8 cellular contexts compared by ENCODE assay signal in genomic region chr19:3984908-3985642, GRCh38. TPM values are rescaled to one million over a fixed set of nuclear protein-coding genes. Genes with fewer than 3 reads are reported as not detected.
DNase-seq lines count a peak whose midpoint lies in the region; ATAC-seq and TF ChIP-seq lines count a peak whose summit lies in the region.

TSS of gene EEF2 (minus strand) at chr19:3985463. CDS start at chr19:3985380, 83 bp downstream.

- H3F3A ChIP-seq in Loucy (ENCODE audit: low read depth), result no peaks in the 10 kb centered on the region; the same call in 1 of the 2 replicates

- H3K4me2 ChIP-seq in Loucy (ENCODE audit: low read depth, low read length, poor library complexity, severe bottlenecking), result peak within 1 kb of the TSS; percentile 96

- H3K4me3 ChIP-seq in CD4-positive, alpha-beta memory T cell (ENCODE audit: low read length in 2 of 2), result peak within 1 kb of the TSS; percentile 67 to 93
- H3K4me3 ChIP-seq in Loucy (ENCODE audit: low read length, poor library complexity, severe bottlenecking), result peak within 1 kb of the TSS; percentile 98
- H3K4me3 ChIP-seq in fibroblast of pulmonary artery (replicated peaks; ENCODE audit: low read depth, low read length), result peak within 1 kb of the TSS; percentile 100

- H3K27ac Mint-ChIP-seq in CD4-positive, alpha-beta memory T cell, result peak within 1 kb of the TSS; percentile 94 to 99 (median 97)
- peak within 1 kb of the TSS; percentile 91 to 96 for H3K27ac Mint-ChIP-seq in natural killer cell treated with Interleukin-12 subunit alpha and Interleukin-12 subunit beta and Interleukin-15 and Interleukin-18, amount 100 ng/mL, for 72 hours

- TF ChIP-seq POLR2A in Raji (IDR thresholded peaks at IDR 0.05; ENCODE audit: insufficient read depth, low read depth, low read length), result peak; percentile 99

- intact Hi-C loops in CD4-positive, alpha-beta memory T cell (cut with micrococcal nuclease), result loop anchor here (1.0 to 2.0 kb wide), 4 partner anchors 14 to 222 kb away; partner anchors contain the start of genes ANKRD24, DAPK3, MRPL54 and PIAS4

- POLR2A ChIA-PET in CD4-positive, alpha-beta memory T cell (lab: Charles Lee; ENCODE audit: partially characterized antibody), result interaction anchor here (0.6 to 7.2 kb wide), 26 partner anchors 9 to 358 kb away, joined by 3 to 106 read pairs (median 6); partner anchors contain the start of genes DAPK3, MPND, MRPL54 and PIAS4

- no peaks in the 10 kb centered on the region for H3K9me2 ChIP-seq in Loucy (replicated peaks; ENCODE audit: low read depth, low read length)

- H3K9me3 ChIP-seq in CD4-positive, alpha-beta memory T cell (ENCODE audit: control insufficient read depth in 1 of 2, low read length in 2 of 2), result no peaks in the 10 kb centered on the region
- no peaks in the 10 kb centered on the region for H3K9me3 ChIP-seq in Loucy (ENCODE audit: insufficient read depth, low read depth, low read length)

- H3K36me3 Mint-ChIP-seq in CD4-positive, alpha-beta memory T cell, result peaks cover 40 to 56% of the 10 kb centered on the region in 2 donors
- H3K36me3 Mint-ChIP-seq in natural killer cell treated with Interleukin-12 subunit alpha and Interleukin-12 subunit beta and Interleukin-15 and Interleukin-18, amount 100 ng/mL, for 72 hours, result peaks cover 12% of the 10 kb centered on the region

- peaks cover 51% of the 10 kb centered on the region for H4K20me1 ChIP-seq in Loucy (ENCODE audit: insufficient read depth, low read length, poor library complexity, severe bottlenecking)

- peak; percentile 45 for ATAC-seq in GM21390 (IDR thresholded peaks at IDR 0.05; ENCODE audit: unreplicated experiment)
- peak; percentile 77 to 86 for ATAC-seq in natural killer cell treated with Interleukin-12 subunit alpha and Interleukin-12 subunit beta and Interleukin-15 and Interleukin-18, amount 100 ng/mL, for 72 hours

- H3K79me2 ChIP-seq in Loucy (ENCODE audit: insufficient read depth, low read length), result peaks cover 57% of the 10 kb centered on the region

- H3K27me3 ChIP-seq in CD4-positive, alpha-beta memory T cell (ENCODE audit: insufficient read depth, low read length), result no peaks in the 10 kb centered on the region
- peaks cover 9% of the 10 kb centered on the region for H3K27me3 ChIP-seq in Loucy (ENCODE audit: insufficient read depth, low read length, poor library complexity, severe bottlenecking)

- H3K27ac ChIP-seq in CD4-positive, alpha-beta memory T cell (ENCODE audit: low read depth, low read length), result peak within 1 kb of the TSS; percentile 91

- H3K9me3 Mint-ChIP-seq in CD4-positive, alpha-beta memory T cell, result peaks cover 0 to 10% (median 0%) of the 10 kb centered on the region in 8 donors
- no peaks in the 10 kb centered on the region for H3K9me3 Mint-ChIP-seq in natural killer cell treated with Interleukin-12 subunit alpha and Interleukin-12 subunit beta and Interleukin-15 and Interleukin-18, amount 100 ng/mL, for 72 hours

- peak within 1 kb of the TSS; percentile 98 for H3K9ac ChIP-seq in Loucy (ENCODE audit: low read depth, low read length, poor library complexity, severe bottlenecking)

- H3K4me1 Mint-ChIP-seq in CD4-positive, alpha-beta memory T cell, result peaks cover 20 to 61% (median 41%) of the 10 kb centered on the region in 4 donors
- H3K4me1 Mint-ChIP-seq in natural killer cell treated with Interleukin-12 subunit alpha and Interleukin-12 subunit beta and Interleukin-15 and Interleukin-18, amount 100 ng/mL, for 72 hours (ENCODE audit: low read depth in 2 of 2), result peaks cover 37 to 38% of the 10 kb centered on the region in 2 donors

- H2AFZ ChIP-seq in Loucy (ENCODE audit: low read length), result peak within 1 kb of the TSS; percentile 82

- DNase-seq in CD4-positive, alpha-beta memory T cell, result peak; percentile 91 to 95 (median 94)
- peak; percentile 85 for DNase-seq in activated effector memory CD4-positive, alpha-beta T cell treated with Interleukin-2 at 50 U/mL for 16 hours
- DNase-seq in fibroblast of pulmonary artery (ENCODE audit: low read depth), result peak; percentile 94
- DNase-seq in natural killer cell treated with Interleukin-12 subunit alpha and Interleukin-12 subunit beta and Interleukin-15 and Interleukin-18, amount 100 ng/mL, for 72 hours (ENCODE audit: low spot score), result peak; percentile 92
- DNase-seq in stimulated activated naive CD4-positive, alpha-beta T cell treated with Interleukin-2 at 50 U/mL for 16 hours (lab: John Stamatoyannopoulos, UW), result peak; percentile 81

- peak within 1 kb of the TSS; percentile 96 to 98 (median 97) for H3K4me3 Mint-ChIP-seq in CD4-positive, alpha-beta memory T cell
- peak within 1 kb of the TSS; percentile 97 for H3K4me3 Mint-ChIP-seq in natural killer cell treated with Interleukin-12 subunit alpha and Interleukin-12 subunit beta and Interleukin-15 and Interleukin-18, amount 100 ng/mL, for 72 hours

- H3K27me3 Mint-ChIP-seq in CD4-positive, alpha-beta memory T cell, result no peaks in the 10 kb centered on the region
- no peaks in the 10 kb centered on the region for H3K27me3 Mint-ChIP-seq in natural killer cell treated with Interleukin-12 subunit alpha and Interleukin-12 subunit beta and Interleukin-15 and Interleukin-18, amount 100 ng/mL, for 72 hours

- CTCF ChIA-PET in CD4-positive, alpha-beta memory T cell (lab: Charles Lee; ENCODE audit: partially characterized antibody), result interaction anchor here (0.6 to 1.7 kb wide), 12 partner anchors 14 to 222 kb away, joined by 3 to 26 read pairs (median 4); partner anchors contain the start of genes DAPK3, MRPL54 and PIAS4

- TF ChIP-seq CTCF in Loucy (conservative IDR thresholded peaks at IDR 0.05; ENCODE audit: low read length), result no peak
- no peak for TF ChIP-seq CTCF in fibroblast of pulmonary artery (IDR thresholded peaks at IDR 0.05; ENCODE audit: low read length, missing control alignments)

- peaks cover 44% of the 10 kb centered on the region for H3K36me3 ChIP-seq in CD4-positive, alpha-beta memory T cell (ENCODE audit: insufficient read depth, low read length)
- peaks cover 46% of the 10 kb centered on the region for H3K36me3 ChIP-seq in Loucy (ENCODE audit: insufficient read depth, low read length)

- H3K4me1 ChIP-seq in CD4-positive, alpha-beta memory T cell (ENCODE audit: insufficient read depth, low read length), result peaks cover 55% of the 10 kb centered on the region
- H3K4me1 ChIP-seq in Loucy (ENCODE audit: insufficient read depth, low read length, poor library complexity, severe bottlenecking), result peaks cover 46% of the 10 kb centered on the region

RNA-seq across cellular contexts. Expression of gene EEF2, which starts in this region (rescaled TPM):
- total RNA-seq in CD4-positive, alpha-beta memory T cell, result 1,000 to 10,000 TPM; 2,286 to 2,389 TPM
- polyA plus RNA-seq in CD4-positive, alpha-beta memory T cell, result 100 to 1,000 TPM; 274 to 749 TPM
- 1,000 to 10,000 TPM; 1,877 to 2,672 TPM for total RNA-seq in natural killer cell treated with Interleukin-12 subunit alpha and Interleukin-12 subunit beta and Interleukin-15 and Interleukin-18, amount 100 ng/mL, for 72 hours

Comparison
In these comparisons a context has a peak if more than half of its experiments do, and no peak if none do; other contexts are left out.
1. Peak in every context shown above with its lines: DNase-seq, ATAC-seq, H3K4me3 ChIP-seq and H3K27ac ChIP-seq.